In genomic region chr3:46932455-46933225, GRCh38 we compare ENCODE assay signal across 10 cellular contexts. TPM values are rescaled to one million over a fixed set of nuclear protein-coding genes. Genes with fewer than 3 reads are reported as not detected.
DNase-seq lines count a peak whose midpoint lies in the region; TF ChIP-seq lines count a peak whose summit lies in the region.
"Had no signal": no experiment of that assay in that cellular context is flagged by ENCODE, and none has a peak within 500 bp of the region (broad histone marks: within the 10 kb centered on the region; RNA-seq: fewer than 3 reads in every experiment).

No MANE protein-coding gene starts in this region.

- no peaks in the 10 kb centered on the region for H3K27me3 Mint-ChIP-seq in glutamatergic neuron (ENCODE audit: unreplicated experiment)

- in situ Hi-C loops in ACHN (cut with HindIII; ENCODE audit: low pct_ligation_motif_present, low pct_unique_long_range_greater_than_20kb, low sequenced_read_pairs), result no loop called here

- peak overlapping the region; percentile 68 for H3K27ac ChIP-seq in VCaP

- TF ChIP-seq CTCF in GM10266 (IDR thresholded peaks at IDR 0.05; ENCODE audit: control insufficient read depth, insufficient read depth, low read depth, missing control alignments) (peak; percentile 5), VCaP (conservative IDR thresholded peaks at IDR 0.05) (no peak), glutamatergic neuron (IDR thresholded peaks at IDR 0.05; ENCODE audit: partially characterized antibody, unreplicated experiment) (no peak), retinal pigment epithelial cell (conservative IDR thresholded peaks at IDR 0.05; ENCODE audit: low read depth, low read length) (peak; percentile 1)

- H3K27ac Mint-ChIP-seq in glutamatergic neuron (ENCODE audit: unreplicated experiment), result peak overlapping the region; percentile 15

- H3K4me3 ChIP-seq in retinal pigment epithelial cell (ENCODE audit: low read length), result no peak overlapping the region
- H3K4me3 ChIP-seq: testis had no signal

- H3K4me3 Mint-ChIP-seq in glutamatergic neuron (ENCODE audit: unreplicated experiment), result no peak overlapping the region

- H3K4me1 Mint-ChIP-seq in glutamatergic neuron (ENCODE audit: low read depth, unreplicated experiment), result peaks cover 8% of the 10 kb centered on the region

- no peaks in the 10 kb centered on the region for H3K36me3 Mint-ChIP-seq in glutamatergic neuron (ENCODE audit: unreplicated experiment)

- H3K9me3 Mint-ChIP-seq in glutamatergic neuron (ENCODE audit: unreplicated experiment), result peaks cover 9% of the 10 kb centered on the region

- DNase-seq in GM10266 (ENCODE audit: extremely low spot score) (no peak), glutamatergic neuron (no peak), retinal pigment epithelial cell (ENCODE audit: low read depth) (no peak), SW 1271 (lab: John Stamatoyannopoulos, UW) (no peak), NCI-H1930 (lab: John Stamatoyannopoulos, UW) (no peak), ACHN (no peak), AML-193 (lab: John Stamatoyannopoulos, UW) (no peak)
- DNase-seq: T1000, testis had no signal

RNA-seq across cellular contexts. Expression of gene CCDC12, which starts 43.9 kb away (rescaled TPM):
- total RNA-seq in glutamatergic neuron (ENCODE audit: unreplicated experiment), result 41.4 TPM

RNA-seq across cellular contexts. Expression of gene NBEAL2, which starts 46.8 kb away (rescaled TPM):
- 38.0 TPM for total RNA-seq in glutamatergic neuron (ENCODE audit: unreplicated experiment)

RNA-seq across cellular contexts. Expression of gene PTH1R, which starts 55.1 kb away (rescaled TPM):
- 0.29 TPM for total RNA-seq in glutamatergic neuron (ENCODE audit: unreplicated experiment)

Comparison
In these comparisons a context has a peak if more than half of its experiments do, and no peak if none do; other contexts are left out.
1. CTCF ChIP-seq: peak in GM10266 (single experiment) and retinal pigment epithelial cell (single experiment); none in VCaP (single experiment) and glutamatergic neuron (single experiment).